8 cellular contexts compared by ENCODE assay signal in genomic region chr7:99407849-99408346, GRCh38. TPM values are rescaled to one million over a fixed set of nuclear protein-coding genes. Genes with fewer than 3 reads are reported as not detected.
A peak's percentile ranks its signal among the peaks of the same experiment; 100 is the strongest.
DNase-seq lines count a peak whose midpoint lies in the region; ATAC-seq lines count a peak whose summit lies in the region.

No MANE protein-coding gene starts in this region.

- no peak overlapping the region for H4K8ac ChIP-seq in mesendoderm (ENCODE audit: low read depth, low read length)

- peak overlapping the region; percentile 36 for H2AK5ac ChIP-seq in mesendoderm (ENCODE audit: low read length)

- no peak overlapping the region for H2BK15ac ChIP-seq in mesendoderm (replicated peaks; ENCODE audit: low read depth)

- peak overlapping the region; percentile 96 to 100 for H3K27ac Mint-ChIP-seq in stimulated activated naive CD8-positive, alpha-beta T cell treated with anti-CD3 and anti-CD28 coated beads, Interleukin-15, amount 100 ng/mL, for 72 hours

- H3K9me3 ChIP-seq in effector memory CD4-positive, alpha-beta T cell (ENCODE audit: control insufficient read depth, low read length), result no peaks in the 10 kb centered on the region

- H3K23ac ChIP-seq in mesendoderm (ENCODE audit: low read length), result peak overlapping the region; percentile 66

- H3K4me1 Mint-ChIP-seq in stimulated activated naive CD8-positive, alpha-beta T cell treated with anti-CD3 and anti-CD28 coated beads, Interleukin-15, amount 100 ng/mL, for 72 hours, result peaks cover 46% of the 10 kb centered on the region

- H3K36me3 ChIP-seq in effector memory CD4-positive, alpha-beta T cell (ENCODE audit: control insufficient read depth, insufficient read depth, low read length), result peaks cover 44% of the 10 kb centered on the region
- peaks cover 13% of the 10 kb centered on the region for H3K36me3 ChIP-seq in mesendoderm (ENCODE audit: control insufficient read depth, insufficient read depth, low read length)

- H3K4me2 ChIP-seq in mesendoderm (ENCODE audit: low read length), result peak overlapping the region; percentile 98

- H3K27me3 ChIP-seq in effector memory CD4-positive, alpha-beta T cell (replicated peaks; ENCODE audit: control insufficient read depth, insufficient read depth, low read length, poor library complexity, severe bottlenecking), result no peaks in the 10 kb centered on the region
- no peaks in the 10 kb centered on the region for H3K27me3 ChIP-seq in mesendoderm (ENCODE audit: insufficient read depth, low read length, poor library complexity)

- H3K4me3 ChIP-seq in Jurkat, Clone E6-1 (ENCODE audit: low read length), result peak overlapping the region; percentile 99
- peak overlapping the region; percentile 83 for H3K4me3 ChIP-seq in effector memory CD4-positive, alpha-beta T cell (ENCODE audit: insufficient read depth, low read depth, low read length, poor library complexity, severe bottlenecking)
- H3K4me3 ChIP-seq in mesendoderm (ENCODE audit: low read length), result peak overlapping the region; percentile 98

- H3K9me3 Mint-ChIP-seq in stimulated activated naive CD8-positive, alpha-beta T cell treated with anti-CD3 and anti-CD28 coated beads, Interleukin-15, amount 100 ng/mL, for 72 hours, result no peaks in the 10 kb centered on the region

- H3K9ac ChIP-seq in mesendoderm (ENCODE audit: low read length), result peak overlapping the region; percentile 98

- no CpG with 5 or more reads among the region's 28 CpGs for WGBS in mesendoderm (ENCODE audit: extremely low coverage, insufficient coverage, low lambda C conversion rate)

- peak; percentile 31 for DNase-seq in SIG-M5 treated with dmso at 0.1 percent for 504 hours (lab: John Stamatoyannopoulos, UW; ENCODE audit: unreplicated experiment)
- no peak for DNase-seq in SIG-M5 (lab: John Stamatoyannopoulos, UW)
- DNase-seq in Jurkat, Clone E6-1 (ENCODE audit: low read depth, low spot score), result no peak
- peak; percentile 44 to 57 for DNase-seq in activated CD4-positive, alpha-beta T cell treated with anti-CD3 and anti-CD28 coated beads for 4 hours
- peak; percentile 18 to 24 (median 24) for DNase-seq in effector memory CD4-positive, alpha-beta T cell
- DNase-seq in mesendoderm, result peak; percentile 67
- DNase-seq in stimulated activated naive CD8-positive, alpha-beta T cell treated with anti-CD3 and anti-CD28 coated beads, Interleukin-15, amount 100 ng/mL, for 72 hours, result no peak
- DNase-seq in retina, result no peak

- peak overlapping the region; percentile 37 for H2BK120ac ChIP-seq in mesendoderm (ENCODE audit: low read depth, low read length)

- peak overlapping the region; percentile 69 for H2BK5ac ChIP-seq in mesendoderm (ENCODE audit: low read length)

- no peaks in the 10 kb centered on the region for H3K27me3 Mint-ChIP-seq in stimulated activated naive CD8-positive, alpha-beta T cell treated with anti-CD3 and anti-CD28 coated beads, Interleukin-15, amount 100 ng/mL, for 72 hours

- peaks cover 31% of the 10 kb centered on the region for H3K79me1 ChIP-seq in mesendoderm (ENCODE audit: low read length)

- H3K27ac ChIP-seq in effector memory CD4-positive, alpha-beta T cell (ENCODE audit: insufficient read depth, low read length, poor library complexity, severe bottlenecking), result peak overlapping the region; percentile 94
- H3K27ac ChIP-seq in mesendoderm (ENCODE audit: low read depth, low read length), result peak overlapping the region; percentile 68

- peak overlapping the region; percentile 89 to 90 for H3K4me3 Mint-ChIP-seq in stimulated activated naive CD8-positive, alpha-beta T cell treated with anti-CD3 and anti-CD28 coated beads, Interleukin-15, amount 100 ng/mL, for 72 hours

- H3K4ac ChIP-seq in mesendoderm (ENCODE audit: low read depth, low read length), result peak overlapping the region; percentile 93

- peaks cover 60% of the 10 kb centered on the region for H3K79me2 ChIP-seq in mesendoderm (ENCODE audit: control insufficient read depth, insufficient read depth, low read length)

- ATAC-seq in stimulated activated naive CD8-positive, alpha-beta T cell treated with anti-CD3 and anti-CD28 coated beads, Interleukin-15, amount 100 ng/mL, for 72 hours, result peak; percentile 25

- H3K4me1 ChIP-seq in effector memory CD4-positive, alpha-beta T cell (ENCODE audit: control insufficient read depth, insufficient read depth, low read length, poor library complexity, severe bottlenecking), result peaks cover 25% of the 10 kb centered on the region
- H3K4me1 ChIP-seq in mesendoderm (ENCODE audit: control insufficient read depth, low read depth, low read length), result peaks cover 7% of the 10 kb centered on the region

- peak overlapping the region; percentile 99 for H3K56ac ChIP-seq in mesendoderm (ENCODE audit: low read length)

- H4K5ac ChIP-seq in mesendoderm (ENCODE audit: low read length), result no peak overlapping the region

- peak overlapping the region; percentile 88 for H3K18ac ChIP-seq in mesendoderm (ENCODE audit: low read length)

RNA-seq across cellular contexts. Expression of gene PDAP1, which starts 0.5 kb away (rescaled TPM):
- polyA plus RNA-seq in Jurkat, Clone E6-1 (2012; ENCODE audit: insufficient read depth, insufficient read length), result 281 TPM
- 160 TPM for polyA plus RNA-seq in mesendoderm (2013, experiment 1 of 2)
- 164 TPM for polyA plus RNA-seq in mesendoderm (2013, experiment 2 of 2)

RNA-seq across cellular contexts. Expression of gene BUD31, which starts 0.9 kb away (rescaled TPM):
- polyA plus RNA-seq in Jurkat, Clone E6-1 (2012; ENCODE audit: insufficient read depth, insufficient read length), result 165 TPM
- 150 TPM for polyA plus RNA-seq in mesendoderm (2013, experiment 1 of 2)
- 161 TPM for polyA plus RNA-seq in mesendoderm (2013, experiment 2 of 2)

RNA-seq across cellular contexts. Expression of gene PTCD1, which starts 30.7 kb away (rescaled TPM):
- polyA plus RNA-seq in Jurkat, Clone E6-1 (2012; ENCODE audit: insufficient read depth, insufficient read length), result 11.7 TPM
- polyA plus RNA-seq in mesendoderm (2013, experiment 1 of 2), result 5.1 TPM
- 5.0 TPM for polyA plus RNA-seq in mesendoderm (2013, experiment 2 of 2)

RNA-seq across cellular contexts. Expression of gene CPSF4, which starts 30.8 kb away (rescaled TPM):
- polyA plus RNA-seq in Jurkat, Clone E6-1 (2012; ENCODE audit: insufficient read depth, insufficient read length), result 72.9 TPM
- 50.6 TPM for polyA plus RNA-seq in mesendoderm (2013, experiment 1 of 2)
- 49.2 TPM for polyA plus RNA-seq in mesendoderm (2013, experiment 2 of 2)

RNA-seq across cellular contexts. Expression of gene ARPC1B, which starts 33.4 kb away (rescaled TPM):
- 235 TPM for polyA plus RNA-seq in Jurkat, Clone E6-1 (2012; ENCODE audit: insufficient read depth, insufficient read length)
- polyA plus RNA-seq in mesendoderm (2013, experiment 1 of 2), result 49.0 TPM
- polyA plus RNA-seq in mesendoderm (2013, experiment 2 of 2), result 46.9 TPM

Comparison
In these comparisons a context has a peak if more than half of its experiments do, and no peak if none do; other contexts are left out.
1. DNase-seq: peak in SIG-M5 treated with dmso at 0.1 percent for 504 hours (single experiment), activated CD4-positive, alpha-beta T cell treated with anti-CD3 and anti-CD28 coated beads for 4 hours (2 of 2), effector memory CD4-positive, alpha-beta T cell (3 of 3) and mesendoderm (single experiment); none in SIG-M5 (single experiment), Jurkat, Clone E6-1 (single experiment), stimulated activated naive CD8-positive, alpha-beta T cell treated with anti-CD3 and anti-CD28 coated beads, Interleukin-15, amount 100 ng/mL, for 72 hours (0 of 2) and retina (single experiment).
2. Peak in every context shown above with its lines, with median percentiles within 50 percentile points of each other: H3K4me3 ChIP-seq.